In genomic region chr18:26464128-26465011, GRCh38 we compare ENCODE assay signal across 27 cellular contexts.
DNase-seq lines count a peak whose midpoint lies in the region; TF ChIP-seq lines count a peak whose summit lies in the region.
"Had no signal": no experiment of that assay in that cellular context is flagged by ENCODE, and none has a peak within 500 bp of the region (broad histone marks: within the 10 kb centered on the region; RNA-seq: fewer than 3 reads in every experiment).

No MANE protein-coding gene starts in this region.

- H3K27ac Mint-ChIP-seq in type B pancreatic cell: peak overlapping the region; percentile 2
- H3K27ac Mint-ChIP-seq: B cell; CD8-positive, alpha-beta T cell; GM23338; HFFc6 had no signal

- H3K4me3 Mint-ChIP-seq in type B pancreatic cell: peak overlapping the region; percentile 5
- H3K4me3 Mint-ChIP-seq: B cell; CD8-positive, alpha-beta T cell; GM23338; HFFc6 had no signal

- no peak for TF ChIP-seq CTCF in type B pancreatic cell (conservative IDR thresholded peaks at IDR 0.05)

- peaks cover 60% of the 10 kb centered on the region for H3K36me3 Mint-ChIP-seq in type B pancreatic cell

- no peaks in the 10 kb centered on the region for H3K27me3 Mint-ChIP-seq in type B pancreatic cell
- H3K27me3 Mint-ChIP-seq: B cell had no signal

- H3K9me3 Mint-ChIP-seq in type B pancreatic cell: no peaks in the 10 kb centered on the region
- H3K9me3 Mint-ChIP-seq: CD8-positive, alpha-beta T cell; GM23338; HFFc6 had no signal

- peak overlapping the region; percentile 77 for H3K27ac ChIP-seq in caudate nucleus (ENCODE audit: low read depth, low read length)
- H3K27ac ChIP-seq: C4-2B, PC-9, SJSA1 had no signal

- peak; percentile 74 to 91 for DNase-seq in NCI-H524 (lab: John Stamatoyannopoulos, UW)
- DNase-seq in NCI-H82 treated with DMSO at 0.1 percent for 48 hours (lab: John Stamatoyannopoulos, UW; ENCODE audit: unreplicated experiment): peak; percentile 93
- peak in 3 of 61 donors; percentile 28 to 50 (median 47) for DNase-seq in caudate nucleus (lab: John Stamatoyannopoulos, UW)
- no peak for DNase-seq in type B pancreatic cell (ENCODE audit: extremely low spot score, unreplicated experiment)
- DNase-seq in foreskin melanocyte: no peak
- no peak for DNase-seq in GM19240 (ENCODE audit: insufficient read length, low spot score)
- DNase-seq in cerebellum (ENCODE audit: low spot score): no peak
- DNase-seq: Caco-2; CD8-positive, alpha-beta T cell; DMS 273 treated with DMSO at 0.1 percent for 48 hours; DMS79; EL; GDM1; HFFc6; KBM-7; MG63; NCI-H1105 treated with DMSO at 0.1 percent for 48 hours; NCI-H146; NCI-H1930; NCI-H446; NCI-H526 treated with DMSO at 0.1 percent for 48 hours; PC-9; Right ventricle myocardium superior had no signal

- H3K4me1 Mint-ChIP-seq in type B pancreatic cell (ENCODE audit: unreplicated experiment): peaks cover 35% of the 10 kb centered on the region

Comparison
In these comparisons a context has a peak if more than half of its experiments do, and no peak if none do; other contexts are left out.
1. DNase-seq: peak in NCI-H524 (2 of 2) and NCI-H82 treated with DMSO at 0.1 percent for 48 hours (single experiment); none in type B pancreatic cell (single experiment), foreskin melanocyte (single experiment), GM19240 (single experiment) and cerebellum (single experiment).